Comparison of ENCODE assay signal across 9 cellular contexts in the genomic region with DNA sequence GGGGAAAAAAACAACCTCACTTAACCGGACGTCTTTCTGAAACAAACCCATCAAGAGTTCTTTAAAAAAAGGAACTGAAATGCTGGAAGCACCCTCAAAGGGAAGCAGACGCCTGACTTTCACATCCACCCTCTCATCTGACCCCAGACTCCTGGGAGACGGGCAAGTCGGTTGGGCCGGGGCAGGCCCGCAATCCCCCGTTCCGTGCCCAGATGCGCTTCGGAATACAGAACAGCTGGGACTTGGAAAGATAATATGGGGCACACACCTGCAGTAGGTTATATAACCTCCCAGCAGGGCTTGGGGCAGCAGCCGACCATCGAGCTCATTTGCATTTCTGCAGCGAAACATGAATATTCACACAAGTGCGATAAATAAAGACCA. TPM values are rescaled to one million over a fixed set of nuclear protein-coding genes. Genes with fewer than 3 reads are reported as not detected.
DNase-seq lines count a peak whose midpoint lies in the region; ATAC-seq and TF ChIP-seq lines count a peak whose summit lies in the region.
"Had no signal": no experiment of that assay in that cellular context is flagged by ENCODE, and none has a peak within 500 bp of the region (broad histone marks: within the 10 kb centered on the region; RNA-seq: fewer than 3 reads in every experiment).

No MANE protein-coding gene starts in this region.

- no peaks in the 10 kb centered on the region for H3K9me3 ChIP-seq in BLaER1

- peak overlapping the region; percentile 82 for H3K27ac Mint-ChIP-seq in memory B cell

- H3K4me1 Mint-ChIP-seq in memory B cell: peaks cover 20% of the 10 kb centered on the region

- peak overlapping the region; percentile 100 for H3K4me2 ChIP-seq in BLaER1

- H3K36me3 ChIP-seq in BLaER1: no peaks in the 10 kb centered on the region
- no peaks in the 10 kb centered on the region for H3K36me3 ChIP-seq in H7 (replicated peaks; ENCODE audit: control insufficient read depth, insufficient read depth, low read length)

- H3K4me1 ChIP-seq in BLaER1: peaks cover 89% of the 10 kb centered on the region

- H3K27ac ChIP-seq in BLaER1 (peak overlapping the region; percentile 70), VCaP (peak overlapping the region; percentile 57)

- peak overlapping the region; percentile 49 for H3K4me3 ChIP-seq in BLaER1
- H3K4me3 ChIP-seq in H7 (ENCODE audit: insufficient read depth, low read depth, low read length): peak overlapping the region; percentile 34

- H3K27me3 Mint-ChIP-seq in memory B cell: no peaks in the 10 kb centered on the region

- H4K20me1 ChIP-seq in BLaER1: 0 out of 2 replicates have a peak, but pooled peaks cover 6% of the 10 kb centered on the region

- no peaks in the 10 kb centered on the region for H3K36me3 Mint-ChIP-seq in memory B cell

- DNase-seq in H7 (no peak), memory B cell (ENCODE audit: low spot score in 2 of 2) (peak in 1 of 2 donors; percentile 49), glomerular visceral epithelial cell (ENCODE audit: extremely low spot score) (no peak), NCI-H2227 (lab: John Stamatoyannopoulos, UW; ENCODE audit: unreplicated experiment) (no peak), mesenteric fat pad (ENCODE audit: low spot score) (no peak)
- DNase-seq in effector CD8-positive, alpha-beta T cell (lab: John Stamatoyannopoulos, UW): no peak
- DNase-seq: activated gamma-delta T cell had no signal

- peak overlapping the region; percentile 87 for H3K4me3 Mint-ChIP-seq in memory B cell

- peak; percentile 48 for ATAC-seq in memory B cell (ENCODE audit: low read depth)

- no peak for TF ChIP-seq CTCF in VCaP (conservative IDR thresholded peaks at IDR 0.05)

- H3K27me3 ChIP-seq in BLaER1: no peaks in the 10 kb centered on the region
- peaks cover 50% of the 10 kb centered on the region for H3K27me3 ChIP-seq in H7 (ENCODE audit: control insufficient read depth, insufficient read depth, low read length)

- no peaks in the 10 kb centered on the region for H3K9me3 Mint-ChIP-seq in memory B cell

- H3K9ac ChIP-seq in BLaER1: peak overlapping the region; percentile 38; the same call in 1 of the 2 replicates

RNA-seq across cellular contexts. Expression of gene ARHGAP27, which starts 3.7 kb away (rescaled TPM):
- total RNA-seq in H7 (2014; rRNA removed; shearing (Covaris generic)): 4.5 and 5.4 TPM in 2 replicates
- total RNA-seq in mesenteric fat pad: 27.3 TPM
